Comparison of ENCODE assay signal across 14 cellular contexts in genomic region chr10:35940067-35940989, GRCh38.
DNase-seq lines count a peak whose midpoint lies in the region; ATAC-seq and TF ChIP-seq lines count a peak whose summit lies in the region.
"Had no signal": no experiment of that assay in that cellular context is flagged by ENCODE, and none has a peak within 500 bp of the region (broad histone marks: within the 10 kb centered on the region; RNA-seq: fewer than 3 reads in every experiment).

No MANE protein-coding gene starts in this region.

- H3K36me3 ChIP-seq in mesodermal cell (ENCODE audit: control insufficient read depth, insufficient read depth, low read length): no peaks in the 10 kb centered on the region
- H3K36me3 ChIP-seq: thyroid gland had no signal

- H3K36me3 Mint-ChIP-seq in chondrocyte (ENCODE audit: low read depth): peaks cover 3% of the 10 kb centered on the region
- no peaks in the 10 kb centered on the region for H3K36me3 Mint-ChIP-seq in activated CD4-positive, alpha-beta T cell treated with anti-CD3 and anti-CD28 coated beads for 36 hours (ENCODE audit: low read depth)

- POLR2A ChIA-PET in activated CD4-positive, alpha-beta T cell treated with anti-CD3 and anti-CD28 coated beads for 36 hours (lab: Charles Lee): no interaction called here

- TF ChIP-seq CTCF in chondrocyte (IDR thresholded peaks at IDR 0.05): no peak

- H3K27ac ChIP-seq in mesodermal cell (ENCODE audit: low read depth, low read length, severe bottlenecking): peak overlapping the region; percentile 68
- H3K27ac ChIP-seq: A549, epithelial cell of prostate, KMS-11, thyroid gland had no signal

- no peak overlapping the region for H3K4me3 ChIP-seq in mesodermal cell (ENCODE audit: extremely low read depth, insufficient read depth, low read length, poor library complexity, severe bottlenecking)
- H3K4me3 ChIP-seq: A549, thyroid gland had no signal

- peaks cover 16% of the 10 kb centered on the region for H3K4me1 ChIP-seq in mesodermal cell (ENCODE audit: control insufficient read depth, insufficient read depth, low read length, poor library complexity, severe bottlenecking)
- H3K4me1 ChIP-seq: A549, thyroid gland had no signal

- peak overlapping the region; percentile 86 for H3K27ac Mint-ChIP-seq in chondrocyte (ENCODE audit: unreplicated experiment)
- no peak overlapping the region for H3K27ac Mint-ChIP-seq in activated CD4-positive, alpha-beta T cell treated with anti-CD3 and anti-CD28 coated beads for 36 hours

- no peak overlapping the region for H3K4me3 Mint-ChIP-seq in chondrocyte (ENCODE audit: unreplicated experiment)
- H3K4me3 Mint-ChIP-seq in activated CD4-positive, alpha-beta T cell treated with anti-CD3 and anti-CD28 coated beads for 36 hours: no peak overlapping the region

- no peaks in the 10 kb centered on the region for H3K9me3 ChIP-seq in mesodermal cell (ENCODE audit: control insufficient read depth, low read length)
- H3K9me3 ChIP-seq: A549, thyroid gland had no signal

- ATAC-seq in Right ventricle myocardium inferior: peak; percentile 73
- no peak for ATAC-seq in GM18873 (IDR thresholded peaks at IDR 0.05; ENCODE audit: low FRiP score, unreplicated experiment)
- no peak for ATAC-seq in activated CD4-positive, alpha-beta T cell treated with anti-CD3 and anti-CD28 coated beads for 36 hours

- no peaks in the 10 kb centered on the region for H3K27me3 Mint-ChIP-seq in chondrocyte (ENCODE audit: low read depth)
- no peaks in the 10 kb centered on the region for H3K27me3 Mint-ChIP-seq in activated CD4-positive, alpha-beta T cell treated with anti-CD3 and anti-CD28 coated beads for 36 hours

- 63% methylated on average over 8 to 12 of the region's 14 CpGs for WGBS in mesodermal cell (ENCODE audit: insufficient coverage in 2 of 2), 2 experiments

- H3K9me3 Mint-ChIP-seq in chondrocyte (ENCODE audit: low read depth): peaks cover 7% of the 10 kb centered on the region
- peaks cover 8% of the 10 kb centered on the region for H3K9me3 Mint-ChIP-seq in activated CD4-positive, alpha-beta T cell treated with anti-CD3 and anti-CD28 coated beads for 36 hours (ENCODE audit: low read depth)

- peaks cover 32% of the 10 kb centered on the region for H3K4me1 Mint-ChIP-seq in chondrocyte (ENCODE audit: low read depth)
- no peaks in the 10 kb centered on the region for H3K4me1 Mint-ChIP-seq in activated CD4-positive, alpha-beta T cell treated with anti-CD3 and anti-CD28 coated beads for 36 hours

- CTCF ChIA-PET in activated CD4-positive, alpha-beta T cell treated with anti-CD3 and anti-CD28 coated beads for 36 hours (lab: Charles Lee): interaction anchor here (0.6 to 0.7 kb wide), 2 partner anchors 101 to 1531 kb away, joined by 3 to 4 read pairs; no protein-coding TSS in a partner anchor

- intact Hi-C loops in Right ventricle myocardium inferior (cut with DNase I): no loop called here
- intact Hi-C loops in cardiac septum (cut with DNase I): no loop called here
- intact Hi-C loops in activated CD4-positive, alpha-beta T cell treated with anti-CD3 and anti-CD28 coated beads for 36 hours (cut with DNase I, micrococcal nuclease): no loop called here

- DNase-seq in Right ventricle myocardium inferior (ENCODE audit: missing footprints) (no peak), cardiac septum (ENCODE audit: low spot score) (no peak), chondrocyte (ENCODE audit: low spot score) (no peak), UCSD-AML1 (lab: John Stamatoyannopoulos, UW; ENCODE audit: unreplicated experiment) (no peak)
- DNase-seq in stimulated activated naive CD4-positive, alpha-beta T cell (lab: John Stamatoyannopoulos, UW): no peak
- no peak for DNase-seq in activated CD4-positive, alpha-beta T cell treated with anti-CD3 and anti-CD28 coated beads for 36 hours
- DNase-seq: anterior cingulate cortex, kidney glomerular epithelial cell, thyroid gland had no signal
